In the genomic region with DNA sequence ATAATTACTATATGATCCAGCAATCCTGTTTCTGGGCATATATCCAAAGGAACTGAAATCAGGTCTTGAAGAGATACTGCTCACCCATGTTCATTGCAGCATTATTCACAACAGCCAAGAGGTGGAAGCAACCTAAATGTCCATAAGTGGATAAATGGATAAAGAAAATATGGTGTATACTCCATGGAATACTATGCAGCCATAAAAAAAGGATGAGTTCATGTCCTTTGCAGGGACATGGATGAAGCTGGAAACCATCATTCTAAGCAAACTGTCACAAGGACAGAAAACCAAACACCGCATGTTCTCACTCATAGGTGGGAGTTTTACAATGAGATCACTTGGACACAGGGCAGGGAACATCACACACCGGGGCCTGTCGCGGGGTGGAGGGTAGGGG, we compare ENCODE assay signal across 11 cellular contexts. TPM values are rescaled to one million over a fixed set of nuclear protein-coding genes. Genes with fewer than 3 reads are reported as not detected.
A peak's percentile ranks its signal among the peaks of the same experiment; 100 is the strongest.
DNase-seq lines count a peak whose midpoint lies in the region; ATAC-seq, FAIRE-seq and TF ChIP-seq lines count a peak whose summit lies in the region.
"Not testable (repeated sequence)": the region's sequence is repeated elsewhere in the genome, so short reads cannot be mapped to it uniquely, and the experiment has no call there.
"Had no signal": no experiment of that assay in that cellular context is flagged by ENCODE, and none has a peak within 500 bp of the region (broad histone marks: within the 10 kb centered on the region; RNA-seq: fewer than 3 reads in every experiment).

No MANE protein-coding gene starts in this region.

- not testable (repeated sequence) for H3K4me3 Mint-ChIP-seq in activated naive CD4-positive, alpha-beta T cell treated with anti-CD3 and anti-CD28 coated beads, Interleukin-2, amount 50 U/mL, for 24 hours

- H3K4me3 ChIP-seq in HCT116 (replicated peaks in 1 of 2; ENCODE audit: low read depth in 1 of 2, low read length in 2 of 2); MM.1S (ENCODE audit: low read length); PC-9; body of pancreas; keratinocyte (ENCODE audit: control insufficient read depth in 2 of 3, extremely low read depth in 1 of 3, insufficient read depth in 2 of 3, low read depth in 1 of 3, low read length in 3 of 3): not testable (repeated sequence)

- H3K4me2 ChIP-seq in HCT116 (ENCODE audit: low read length) (peak overlapping the region; percentile 67; the same call in 1 of the 2 replicates), PC-9 (peak overlapping the region; percentile 59), keratinocyte (ENCODE audit: control insufficient read depth, extremely low read depth, insufficient read depth, low read depth, low read length) (peak overlapping the region; percentile 44)
- not testable (repeated sequence) for H3K4me2 ChIP-seq in MM.1S (ENCODE audit: low read depth, low read length)

- not testable (repeated sequence) for H3K9ac ChIP-seq in HCT116 (ENCODE audit: low read length); MM.1S (ENCODE audit: low read length); keratinocyte (ENCODE audit: control insufficient read depth, extremely low read depth, insufficient read depth, low read length)

- H2AFZ ChIP-seq in HCT116 (ENCODE audit: low read depth, low read length, poor library complexity, severe bottlenecking); MM.1S (ENCODE audit: low read length); PC-9; keratinocyte (ENCODE audit: control insufficient read depth, low read length): not testable (repeated sequence)

- TF ChIP-seq POLR2A in HCT116 (IDR thresholded peaks at IDR 0.05; ENCODE audit: borderline replicate concordance, extremely low read depth, insufficient read depth, insufficient read length); body of pancreas (IDR thresholded peaks at IDR 0.05): not testable (repeated sequence)

- TF ChIP-seq CTCF in HCT116 (IDR thresholded peaks at IDR 0.05 in 2 of 3, conservative IDR thresholded peaks at IDR 0.05 in 1 of 3; ENCODE audit: borderline replicate concordance in 1 of 3, insufficient read depth in 1 of 3, low read depth in 2 of 3, low read length in 2 of 3); MM.1S (IDR thresholded peaks at IDR 0.05; ENCODE audit: low read length); PC-9 (conservative IDR thresholded peaks at IDR 0.05); body of pancreas (IDR thresholded peaks at IDR 0.05); foreskin keratinocyte (conservative IDR thresholded peaks at IDR 0.05); keratinocyte (optimal IDR thresholded peaks at IDR 0.05 in 1 of 3, IDR thresholded peaks at IDR 0.05 in 1 of 3, conservative IDR thresholded peaks at IDR 0.05 in 1 of 3; ENCODE audit: extremely low read depth in 1 of 3, insufficient read depth in 2 of 3, low read length in 3 of 3): not testable (repeated sequence)

- not testable (repeated sequence) for H3K36me3 ChIP-seq in HCT116 (ENCODE audit: control insufficient read depth in 1 of 2, insufficient read depth in 2 of 2, low read length in 2 of 2); MM.1S (replicated peaks; ENCODE audit: insufficient read depth, low read length); PC-9 (ENCODE audit: low read depth); body of pancreas (replicated peaks in 1 of 2; ENCODE audit: insufficient read depth in 1 of 2, low read depth in 2 of 2); keratinocyte (ENCODE audit: control insufficient read depth in 2 of 2, extremely low read depth in 1 of 2, insufficient read depth in 2 of 2, low read length in 2 of 2)

- not testable (repeated sequence) for H4K20me1 ChIP-seq in HCT116 (ENCODE audit: insufficient read depth); MM.1S (ENCODE audit: insufficient read depth, low read length); PC-9 (ENCODE audit: insufficient read depth); keratinocyte (ENCODE audit: control insufficient read depth, extremely low read depth, insufficient read depth, low read length)

- WGBS in body of pancreas, 2 donors, result 92% methylated on average over 4 of the region's 4 CpGs

- dilution Hi-C loops in keratinocyte (cut with MboI; ENCODE audit: extremely low pct_ligation_motif_present, low sequenced_read_pairs), result not testable (repeated sequence)

- intact Hi-C loops in HCT116 (cut with micrococcal nuclease); PC-9 (cut with micrococcal nuclease; ENCODE audit: unreplicated experiment); body of pancreas (cut with DNase I); posterior vena cava (cut with DNase I): not testable (repeated sequence)

- H3K9me2 ChIP-seq in HCT116 (ENCODE audit: insufficient read depth); MM.1S (replicated peaks; ENCODE audit: insufficient read depth, low read length); PC-9 (ENCODE audit: insufficient read depth): not testable (repeated sequence)

- H3K27me3 ChIP-seq in HCT116 (ENCODE audit: insufficient read depth, low read length); MM.1S (replicated peaks; ENCODE audit: insufficient read depth, low read length); PC-9 (ENCODE audit: insufficient read depth, low read depth); body of pancreas: not testable (repeated sequence)
- H3K27me3 ChIP-seq in foreskin keratinocyte, result peaks cover 42% of the 10 kb centered on the region
- H3K27me3 ChIP-seq in keratinocyte (ENCODE audit: control insufficient read depth, extremely low read depth, insufficient read depth, low read length), result peaks cover 10% of the 10 kb centered on the region

- CTCF ChIA-PET in HCT116 (lab: Charles Lee); PC-9 (lab: Charles Lee): not testable (repeated sequence)

- not testable (repeated sequence) for H3K9me3 Mint-ChIP-seq in activated naive CD4-positive, alpha-beta T cell treated with anti-CD3 and anti-CD28 coated beads, Interleukin-2, amount 50 U/mL, for 24 hours

- TF ChIP-seq RAD21 in HCT116 (IDR thresholded peaks at IDR 0.05; ENCODE audit: low read depth), result not testable (repeated sequence)

- BruUV-seq in HCT116 (replicated peaks; lab: Mats Ljungman, UMichigan); PC-9 (replicated peaks; lab: Mats Ljungman, UMichigan): not testable (repeated sequence)

- FAIRE-seq in keratinocyte (lab: Jason Lieb, UNC), result not testable (repeated sequence)

- H3K9me3 ChIP-seq in HCT116 (ENCODE audit: control insufficient read depth in 1 of 2, insufficient read depth in 1 of 2, low read depth in 1 of 2, low read length in 2 of 2); MM.1S (replicated peaks; ENCODE audit: insufficient read depth, low read length); PC-9 (ENCODE audit: insufficient read depth, low read depth); body of pancreas; keratinocyte (ENCODE audit: control insufficient read depth, low read depth, low read length): not testable (repeated sequence)

- peak overlapping the region; percentile 67; the same call in 1 of the 2 replicates for H3K27ac ChIP-seq in HCT116 (ENCODE audit: low read depth, low read length)
- peak overlapping the region; percentile 81; the same call in 1 of the 2 replicates for H3K27ac ChIP-seq in MM.1S (ENCODE audit: low read length)
- peak overlapping the region; percentile 77 for H3K27ac ChIP-seq in PC-9
- H3K27ac ChIP-seq in body of pancreas, result peak overlapping the region in 3 of 4 donors; percentile 48 to 74 (median 67)
- peak overlapping the region; percentile 30 for H3K27ac ChIP-seq in foreskin keratinocyte
- not testable (repeated sequence) for H3K27ac ChIP-seq in keratinocyte (ENCODE audit: control insufficient read depth, insufficient read depth, low read length)

- DNase-seq in HCT116 (ENCODE audit: low read depth, low spot score); MM.1S; PC-9; body of pancreas; foreskin keratinocyte; keratinocyte (ENCODE audit: low read depth, low spot score): not testable (repeated sequence)
- DNase-seq in posterior vena cava (ENCODE audit: low spot score), result peak; percentile 29

- POLR2A ChIA-PET in HCT116 (lab: Charles Lee); PC-9 (lab: Charles Lee; ENCODE audit: unreplicated experiment): not testable (repeated sequence)

- peaks cover 36% of the 10 kb centered on the region for H3K27me3 Mint-ChIP-seq in activated naive CD4-positive, alpha-beta T cell treated with anti-CD3 and anti-CD28 coated beads, Interleukin-2, amount 50 U/mL, for 24 hours

- H3K9me1 ChIP-seq in keratinocyte (ENCODE audit: control insufficient read depth, extremely low read depth, insufficient read depth, low read length), result not testable (repeated sequence)

- H3K79me2 ChIP-seq in HCT116 (ENCODE audit: insufficient read depth, low read length); MM.1S (ENCODE audit: low read length); keratinocyte (ENCODE audit: control insufficient read depth, insufficient read depth, low read length): not testable (repeated sequence)
- H3K79me2 ChIP-seq in PC-9 (ENCODE audit: low read depth), result peaks cover 17% of the 10 kb centered on the region; the same call in 1 of the 2 replicates

- not testable (repeated sequence) for H3K4me1 Mint-ChIP-seq in activated naive CD4-positive, alpha-beta T cell treated with anti-CD3 and anti-CD28 coated beads, Interleukin-2, amount 50 U/mL, for 24 hours

- not testable (repeated sequence) for ATAC-seq in HCT116, body of pancreas, foreskin keratinocyte

- RAD21 ChIA-PET in HCT116 (lab: Charles Lee; ENCODE audit: low non-redundant PET in 1 of 2, low total read pairs in 2 of 2, uncharacterized antibody in 2 of 2, unreplicated experiment in 2 of 2), result not testable (repeated sequence)

- peak overlapping the region; percentile 35 for H3K27ac Mint-ChIP-seq in activated naive CD4-positive, alpha-beta T cell treated with anti-CD3 and anti-CD28 coated beads, Interleukin-2, amount 50 U/mL, for 24 hours

- H3K4me1 ChIP-seq in HCT116 (ENCODE audit: control insufficient read depth in 1 of 2, insufficient read depth in 2 of 2, low read length in 2 of 2) (peaks cover 20 to 29% of the 10 kb centered on the region in 2 experiments), MM.1S (ENCODE audit: low read length) (peaks cover 11% of the 10 kb centered on the region; the same call in 1 of the 2 replicates), PC-9 (replicated peaks; ENCODE audit: insufficient read depth) (peaks cover 14% of the 10 kb centered on the region), body of pancreas (peaks cover 11% of the 10 kb centered on the region), keratinocyte (ENCODE audit: control insufficient read depth, extremely low read depth, insufficient read depth, low read length) (peaks cover 17% of the 10 kb centered on the region)
- H3K4me1 ChIP-seq in foreskin keratinocyte, result not testable (repeated sequence)

- H3F3A ChIP-seq in MM.1S (ENCODE audit: insufficient read depth, low read length) (peaks cover 18% of the 10 kb centered on the region), PC-9 (ENCODE audit: insufficient read depth, low read depth) (peaks cover 15% of the 10 kb centered on the region)

- not testable (repeated sequence) for H3K36me3 Mint-ChIP-seq in activated naive CD4-positive, alpha-beta T cell treated with anti-CD3 and anti-CD28 coated beads, Interleukin-2, amount 50 U/mL, for 24 hours

RNA-seq across cellular contexts. Expression of a gene that starts 26.3 kb away (rescaled TPM):
- total RNA-seq in HCT116 (2021; ENCODE audit: unreplicated experiment), result 6.5 TPM
- polyA plus RNA-seq in HCT116 (2012), result 5.7 TPM in 2 replicates
- 7.6 and 12.1 TPM in 2 replicates for total RNA-seq in PC-9 (2021)
- 1 to 10 TPM; 1.6 to 2.0 TPM for total RNA-seq in body of pancreas
- not detected in 2 replicates for total RNA-seq in foreskin keratinocyte
- polyA plus RNA-seq in foreskin keratinocyte, result not detected in 2 replicates
- 0.01 TPM in 1 of 3 replicates, not detected in the others for polyA plus RNA-seq in keratinocyte
- polyA plus RNA-seq in keratinocyte (2011; ENCODE audit: low read depth), result not detected
- polyA plus RNA-seq in keratinocyte (2011; cell fraction: cytosol; rRNA removed), result not detected in 2 replicates
- polyA plus RNA-seq in keratinocyte (2011; cell fraction: nucleus; rRNA removed), result not detected in 2 replicates
- not detected in 2 replicates for polyA plus RNA-seq in keratinocyte (2012; ENCODE audit: low replicate concordance)
- polyA minus RNA-seq in keratinocyte, result not detected in 3 replicates
- polyA minus RNA-seq in keratinocyte (2011; cell fraction: cytosol; rRNA and poly(A)+ RNA removed), result not detected
- polyA minus RNA-seq in keratinocyte (2011; cell fraction: nucleus; rRNA and poly(A)+ RNA removed), result 0.11 TPM in 1 of 2 replicates, not detected in the other
- under 1 TPM in 1 of 2 donors, not detected in 1; 0.05 TPM for total RNA-seq in posterior vena cava
- total RNA-seq: A172; CD4-positive, alpha-beta T cell; CD8-positive, alpha-beta T cell had no signal

RNA-seq across cellular contexts. Expression of a gene that starts 46.3 kb away (rescaled TPM):
- total RNA-seq in HCT116 (2021; ENCODE audit: unreplicated experiment) (51.7 TPM), PC-9 (2021) (42.8 and 57.9 TPM in 2 replicates), body of pancreas (not detected), foreskin keratinocyte (35.4 and 47.6 TPM in 2 replicates), posterior vena cava (under 1 TPM; 0.42 to 0.48 TPM)
- polyA plus RNA-seq in HCT116 (2012), result 66.8 and 76.0 TPM in 2 replicates
- polyA plus RNA-seq in foreskin keratinocyte (32.3 and 46.8 TPM in 2 replicates), keratinocyte (3.7 to 22.1 TPM (median 15.1 TPM) in 3 replicates)
- 0.60 TPM for polyA plus RNA-seq in keratinocyte (2011; ENCODE audit: low read depth)
- polyA plus RNA-seq in keratinocyte (2011; cell fraction: cytosol; rRNA removed), result 6.7 and 8.3 TPM in 2 replicates
- polyA plus RNA-seq in keratinocyte (2011; cell fraction: nucleus; rRNA removed), result 7.8 and 8.3 TPM in 2 replicates
- polyA plus RNA-seq in keratinocyte (2012; ENCODE audit: low replicate concordance), result 1.3 and 14.3 TPM in 2 replicates
- 4.6 to 16.8 TPM (median 12.1 TPM) in 3 replicates for polyA minus RNA-seq in keratinocyte
- 4.8 TPM for polyA minus RNA-seq in keratinocyte (2011; cell fraction: cytosol; rRNA and poly(A)+ RNA removed)
- polyA minus RNA-seq in keratinocyte (2011; cell fraction: nucleus; rRNA and poly(A)+ RNA removed), result 2.3 and 2.6 TPM in 2 replicates

RNA-seq across cellular contexts. Expression of a gene that starts 55.0 kb away (rescaled TPM):
- total RNA-seq in HCT116 (2021; ENCODE audit: unreplicated experiment), result 17.3 TPM
- 10.4 and 10.5 TPM in 2 replicates for polyA plus RNA-seq in HCT116 (2012)
- total RNA-seq in PC-9 (2021), result 11.3 and 13.1 TPM in 2 replicates
- 1 to 10 TPM in 1 of 2 donors, under 1 TPM in 1; 0.99 to 6.2 TPM for total RNA-seq in body of pancreas
- 0.39 and 0.41 TPM in 2 replicates for total RNA-seq in foreskin keratinocyte
- 0.29 and 0.30 TPM in 2 replicates for polyA plus RNA-seq in foreskin keratinocyte
- polyA plus RNA-seq in keratinocyte, result 0.32 to 0.72 TPM (median 0.37 TPM) in 3 replicates
- polyA plus RNA-seq in keratinocyte (2011; ENCODE audit: low read depth), result 0.82 TPM
- polyA plus RNA-seq in keratinocyte (2011; cell fraction: cytosol; rRNA removed), result 0.68 and 0.71 TPM in 2 replicates
- 0.63 and 0.79 TPM in 2 replicates for polyA plus RNA-seq in keratinocyte (2011; cell fraction: nucleus; rRNA removed)
- polyA plus RNA-seq in keratinocyte (2012; ENCODE audit: low replicate concordance), result 0.24 and 1.1 TPM in 2 replicates
- polyA minus RNA-seq in keratinocyte, result 0.10 to 1.4 TPM (median 0.49 TPM) in 3 replicates
- not detected for polyA minus RNA-seq in keratinocyte (2011; cell fraction: cytosol; rRNA and poly(A)+ RNA removed)
- 0.32 and 0.78 TPM in 2 replicates for polyA minus RNA-seq in keratinocyte (2011; cell fraction: nucleus; rRNA and poly(A)+ RNA removed)
- total RNA-seq in posterior vena cava, result 1 to 10 TPM; 1.8 to 1.9 TPM

Comparison
In these comparisons a context has a peak if more than half of its experiments do, and no peak if none do; other contexts are left out.
1. RNA of a gene that starts 46.3 kb away (total RNA-seq): 42.8 to 57.9 TPM in PC-9, 51.7 TPM in HCT116 (single experiment) and 35.4 to 47.6 TPM in foreskin keratinocyte; 0.42 to 0.48 TPM in posterior vena cava and not detected in body of pancreas; every median in the first group is over 10 times any median in the second.